17 cellular contexts compared by ENCODE assay signal in the genomic region with DNA sequence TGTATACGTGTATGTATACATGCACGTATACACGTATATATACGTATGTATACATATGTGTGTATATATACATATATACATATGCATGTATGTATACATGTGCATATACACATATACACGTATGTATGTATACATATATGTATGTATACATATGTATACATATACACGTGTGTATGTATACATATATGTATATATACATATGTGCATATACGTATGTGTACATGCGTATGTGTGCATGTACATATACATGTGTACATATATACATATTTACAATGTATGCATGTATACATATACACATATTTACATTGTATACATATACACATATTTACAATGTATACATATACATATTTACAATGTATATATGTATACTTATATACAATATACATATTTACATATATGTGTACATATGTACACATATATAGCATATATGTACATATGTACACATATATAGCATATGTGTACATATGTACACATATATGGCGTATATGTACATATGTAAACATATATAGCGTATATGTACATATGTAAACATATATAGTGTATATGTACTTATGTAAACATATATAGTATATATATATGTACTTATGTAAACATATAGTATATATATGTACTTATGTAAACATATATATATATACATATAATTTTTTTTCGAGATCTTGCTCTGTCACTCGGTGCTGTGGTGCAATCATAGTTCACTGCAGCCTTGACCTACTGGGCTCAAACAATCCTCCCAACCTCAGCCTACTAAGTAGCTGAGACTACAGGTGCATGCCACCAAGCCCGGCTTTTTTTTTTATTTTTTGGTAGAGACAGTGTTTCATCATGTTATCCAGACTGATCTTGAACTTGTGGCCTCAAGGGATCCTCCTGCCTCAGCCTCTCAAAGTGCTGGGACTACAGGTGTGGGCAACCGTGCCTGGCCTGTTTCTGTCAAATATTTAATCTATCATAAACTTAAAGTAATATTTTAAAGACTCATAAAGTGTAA. TPM values are rescaled to one million over a fixed set of nuclear protein-coding genes. Genes with fewer than 3 reads are reported as not detected.
DNase-seq lines count a peak whose midpoint lies in the region; ATAC-seq, FAIRE-seq and TF ChIP-seq lines count a peak whose summit lies in the region.
"Had no signal": no experiment of that assay in that cellular context is flagged by ENCODE, and none has a peak within 500 bp of the region (broad histone marks: within the 10 kb centered on the region; RNA-seq: fewer than 3 reads in every experiment).

No MANE protein-coding gene starts in this region.

- no peaks in the 10 kb centered on the region for H3K36me3 Mint-ChIP-seq in activated T-cell treated with anti-CD3 and anti-CD28 coated beads, Interleukin-2, amount 50 U/mL, for 4 hours (ENCODE audit: insufficient read depth)

- H3K36me3 ChIP-seq in liver (ENCODE audit: control insufficient read depth in 4 of 4, insufficient read depth in 3 of 4, low read depth in 1 of 4, low read length in 3 of 4) (peaks cover 0 to 1% (median 0%) of the 10 kb centered on the region in 4 donors), small intestine (ENCODE audit: control insufficient read depth in 2 of 2, insufficient read depth in 2 of 2, low read length in 2 of 2) (no peaks in the 10 kb centered on the region)

- no peaks in the 10 kb centered on the region for H3K4me1 Mint-ChIP-seq in activated T-cell treated with anti-CD3 and anti-CD28 coated beads, Interleukin-2, amount 50 U/mL, for 4 hours (ENCODE audit: low read depth)

- H3K4me3 Mint-ChIP-seq in activated T-cell treated with anti-CD3 and anti-CD28 coated beads, Interleukin-2, amount 50 U/mL, for 4 hours = no peak overlapping the region
- H3K4me3 Mint-ChIP-seq: B cell; CD4-positive, alpha-beta T cell; HFFc6 had no signal

- 69% methylated on average over 14 of the region's 14 CpGs for WGBS in liver
- 94 to 96% (median 94%) methylated on average over 14 of the region's 14 CpGs for WGBS in small intestine, 3 donors

- TF ChIP-seq RAD21 in liver (IDR thresholded peaks at IDR 0.05) = no peak

- no peaks in the 10 kb centered on the region for H3K27me3 Mint-ChIP-seq in activated T-cell treated with anti-CD3 and anti-CD28 coated beads, Interleukin-2, amount 50 U/mL, for 4 hours (ENCODE audit: low read depth)
- H3K27me3 Mint-ChIP-seq: B cell had no signal

- TF ChIP-seq CTCF in liver (IDR thresholded peaks at IDR 0.05; ENCODE audit: low read depth, low read length, missing input control) = no peak

- H3K27ac ChIP-seq in liver (ENCODE audit: low read depth in 1 of 2, low read length in 2 of 2) = no peak overlapping the region
- no peak overlapping the region for H3K27ac ChIP-seq in small intestine (ENCODE audit: low read depth in 1 of 2, low read length in 1 of 2)

- ATAC-seq in activated T-cell treated with anti-CD3 and anti-CD28 coated beads, Interleukin-2, amount 50 U/mL, for 4 hours = no peak

- H3K4me3 ChIP-seq in liver (ENCODE audit: low read depth in 1 of 3, low read length in 3 of 3) (no peak overlapping the region), small intestine (ENCODE audit: low read depth in 1 of 2, low read length in 2 of 2) (no peak overlapping the region)

- H3K9me3 ChIP-seq in liver (ENCODE audit: control insufficient read depth in 4 of 4, low read length in 3 of 4) = no peaks in the 10 kb centered on the region
- H3K9me3 ChIP-seq in small intestine (ENCODE audit: control insufficient read depth, low read depth) = no peaks in the 10 kb centered on the region

- no peak overlapping the region for H3K9ac ChIP-seq in liver (ENCODE audit: low read depth in 1 of 2, low read length in 2 of 2)

- no peaks in the 10 kb centered on the region for H3K27me3 ChIP-seq in liver (ENCODE audit: control insufficient read depth in 4 of 4, insufficient read depth in 4 of 4, low read length in 3 of 4)
- H3K27me3 ChIP-seq in small intestine (ENCODE audit: control insufficient read depth in 2 of 2, insufficient read depth in 2 of 2, low read length in 2 of 2) = no peaks in the 10 kb centered on the region

- DNase-seq in RCC 7860 (ENCODE audit: low spot score) (no peak), small intestine (no peak), DMS79 (lab: John Stamatoyannopoulos, UW) (no peak)
- DNase-seq in activated T-cell treated with anti-CD3 and anti-CD28 coated beads, Interleukin-2, amount 50 U/mL, for 4 hours = no peak
- no peak for DNase-seq in effector CD4-positive, alpha-beta T cell
- DNase-seq: C1 segment of cervical spinal cord; Calu3; CD4-positive, alpha-beta T cell; DMS 273 treated with DMSO at 0.1 percent for 48 hours; DND-41; GDM1; HCEC 1CT; HFFc6 had no signal

- H3K4me1 ChIP-seq in liver (ENCODE audit: control insufficient read depth in 4 of 4, insufficient read depth in 4 of 4, low read length in 3 of 4) (peaks cover 2 to 26% (median 15%) of the 10 kb centered on the region in 4 donors), small intestine (ENCODE audit: control insufficient read depth in 2 of 2, insufficient read depth in 1 of 2, low read depth in 1 of 2, low read length in 1 of 2) (no peaks in the 10 kb centered on the region)

- peaks cover 5% of the 10 kb centered on the region for H3K9me3 Mint-ChIP-seq in activated T-cell treated with anti-CD3 and anti-CD28 coated beads, Interleukin-2, amount 50 U/mL, for 4 hours
- H3K9me3 Mint-ChIP-seq: CD4-positive, alpha-beta T cell; HFFc6 had no signal

- FAIRE-seq in RCC 7860 (lab: Jason Lieb, UNC) (peak; percentile 40), endometrium (lab: Jason Lieb, UNC) (peak; percentile 62), small intestine (lab: Jason Lieb, UNC) (peak; percentile 68)
- FAIRE-seq: GM12892 had no signal

TF ChIP-seq in liver, 16 proteins besides CTCF, POLR2A, EP300 and RAD21:
- TF ChIP-seq, protein P1, sequence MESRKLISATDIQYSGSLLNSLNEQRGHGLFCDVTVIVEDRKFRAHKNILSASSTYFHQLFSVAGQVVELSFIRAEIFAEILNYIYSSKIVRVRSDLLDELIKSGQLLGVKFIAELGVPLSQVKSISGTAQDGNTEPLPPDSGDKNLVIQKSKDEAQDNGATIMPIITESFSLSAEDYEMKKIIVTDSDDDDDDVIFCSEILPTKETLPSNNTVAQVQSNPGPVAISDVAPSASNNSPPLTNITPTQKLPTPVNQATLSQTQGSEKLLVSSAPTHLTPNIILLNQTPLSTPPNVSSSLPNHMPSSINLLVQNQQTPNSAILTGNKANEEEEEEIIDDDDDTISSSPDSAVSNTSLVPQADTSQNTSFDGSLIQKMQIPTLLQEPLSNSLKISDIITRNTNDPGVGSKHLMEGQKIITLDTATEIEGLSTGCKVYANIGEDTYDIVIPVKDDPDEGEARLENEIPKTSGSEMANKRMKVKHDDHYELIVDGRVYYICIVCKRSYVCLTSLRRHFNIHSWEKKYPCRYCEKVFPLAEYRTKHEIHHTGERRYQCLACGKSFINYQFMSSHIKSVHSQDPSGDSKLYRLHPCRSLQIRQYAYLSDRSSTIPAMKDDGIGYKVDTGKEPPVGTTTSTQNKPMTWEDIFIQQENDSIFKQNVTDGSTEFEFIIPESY (IDR thresholded peaks at IDR 0.05) = no peak
- TF ChIP-seq HNF4A (conservative IDR thresholded peaks at IDR 0.05) = peak; percentile 17 to 22
- TF ChIP-seq YY1 (IDR thresholded peaks at IDR 0.05) = no peak
- peak; percentile 50 for TF ChIP-seq FOXA2 (IDR thresholded peaks at IDR 0.05)
- TF ChIP-seq HNF4G (IDR thresholded peaks at IDR 0.05) = no peak
- TF ChIP-seq RXRA (IDR thresholded peaks at IDR 0.05) = no peak
- TF ChIP-seq JUND (IDR thresholded peaks at IDR 0.05) = no peak
- TF ChIP-seq EGR1 (IDR thresholded peaks at IDR 0.05; ENCODE audit: low read depth in 2 of 2) = no peak
- no peak for TF ChIP-seq TAF1 (conservative IDR thresholded peaks at IDR 0.05)
TF ChIP-seq in liver: peak in this region for 2.

RNA-seq across cellular contexts. Expression of a gene that starts 23.2 kb away (rescaled TPM):
- total RNA-seq in liver = 100 to 1,000 TPM in 1 of 2 donors, 10 to 100 TPM in 1; 16.3 to 114 TPM
- polyA plus RNA-seq in liver (10 to 100 TPM; 23.2 to 49.6 TPM), small intestine (10 to 100 TPM in 1 of 3 donors, 1 to 10 TPM in 2; 5.4 to 10.1 (median 5.6) TPM)
- 1 to 10 TPM in 2 of 3 donors, under 1 TPM in 1; 0.55 to 2.3 (median 1.3) TPM for total RNA-seq in activated T-cell treated with anti-CD3 and anti-CD28 coated beads, Interleukin-2, amount 50 U/mL, for 4 hours

Comparison
In these comparisons a context has a peak if more than half of its experiments do, and no peak if none do; other contexts are left out.
1. RNA of a gene that starts 23.2 kb away (total RNA-seq): 16.3 to 114 TPM in liver; 0.55 to 2.3 TPM in activated T-cell treated with anti-CD3 and anti-CD28 coated beads, Interleukin-2, amount 50 U/mL, for 4 hours; every median in the first group is over 4 times any median in the second.